Comparison of ENCODE assay signal across 20 cellular contexts in the genomic region with DNA sequence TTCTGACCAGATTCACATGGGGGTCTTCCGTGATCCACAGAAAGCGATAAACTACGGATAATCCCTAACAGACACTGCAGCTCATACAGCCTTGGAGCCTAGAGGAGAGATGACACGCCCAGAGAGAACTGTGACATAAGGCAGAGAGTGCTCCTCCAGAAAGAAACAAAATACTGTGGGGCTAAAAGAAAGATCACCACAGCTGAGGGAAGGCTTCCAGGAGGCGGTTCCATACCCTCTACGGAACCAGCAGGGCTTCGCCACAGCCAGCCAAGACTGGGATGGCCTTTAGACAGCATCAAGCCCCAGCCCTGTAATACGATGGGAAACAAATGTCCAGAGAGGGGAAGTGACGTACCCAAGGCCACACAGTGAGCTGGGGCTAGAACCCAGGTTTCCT. TPM values are rescaled to one million over a fixed set of nuclear protein-coding genes. Genes with fewer than 3 reads are reported as not detected.
DNase-seq lines count a peak whose midpoint lies in the region; ATAC-seq, FAIRE-seq and TF ChIP-seq lines count a peak whose summit lies in the region.
"Had no signal": no experiment of that assay in that cellular context is flagged by ENCODE, and none has a peak within 500 bp of the region (broad histone marks: within the 10 kb centered on the region; RNA-seq: fewer than 3 reads in every experiment).

No MANE protein-coding gene starts in this region.

- H3K27ac ChIP-seq in A549 (peak overlapping the region; percentile 36 to 70; a peak in 4 of 6 replicates), RWPE2 (ENCODE audit: poor library complexity, severe bottlenecking) (peak overlapping the region; percentile 52), hepatocyte (peak overlapping the region; percentile 73), gastrocnemius medialis (peak overlapping the region; percentile 88 to 98 (median 95))

- H3K4me3 ChIP-seq in A549 (no peak overlapping the region), RWPE2 (ENCODE audit: severe bottlenecking) (no peak overlapping the region), hepatocyte (no peak overlapping the region), gastrocnemius medialis (no peak overlapping the region), MG63 (no peak overlapping the region)
- H3K4me3 ChIP-seq: ovary, smooth muscle cell had no signal

- H3K9me2 ChIP-seq in hepatocyte (replicated peaks; ENCODE audit: insufficient read depth): no peaks in the 10 kb centered on the region

- TF ChIP-seq EP300 in A549 (IDR thresholded peaks at IDR 0.05): no peak

- TF ChIP-seq POLR2A in A549 (IDR thresholded peaks at IDR 0.05; ENCODE audit: low read length): no peak
- TF ChIP-seq POLR2A in gastrocnemius medialis (IDR thresholded peaks at IDR 0.05): peak in 1 of 2 donors; percentile 33

- TF ChIP-seq RAD21 in A549 (conservative IDR thresholded peaks at IDR 0.05 in 1 of 2, IDR thresholded peaks at IDR 0.05 in 1 of 2): no peak

- peaks cover 100% of the 10 kb centered on the region for H3K36me3 ChIP-seq in RWPE2 (ENCODE audit: low read depth)
- no peaks in the 10 kb centered on the region for H3K36me3 ChIP-seq in hepatocyte (replicated peaks; ENCODE audit: insufficient read depth, low read depth)
- peaks cover 0 to 47% of the 10 kb centered on the region in 2 donors for H3K36me3 ChIP-seq in gastrocnemius medialis
- peaks cover 77% of the 10 kb centered on the region for H3K36me3 ChIP-seq in MG63
- H3K36me3 ChIP-seq: ovary had no signal

- intact Hi-C loops in gastrocnemius medialis (cut with DNase I; ENCODE audit: low total_unique reads): loop anchor here (2.0 to 10.0 kb wide), 4 partner anchors 17 to 793 kb away; a partner anchor contains a TSS

- H3K9me3 ChIP-seq in A549 (no peaks in the 10 kb centered on the region), RWPE2 (ENCODE audit: severe bottlenecking) (no peaks in the 10 kb centered on the region), hepatocyte (ENCODE audit: low read depth) (no peaks in the 10 kb centered on the region), gastrocnemius medialis (no peaks in the 10 kb centered on the region), MG63 (no peaks in the 10 kb centered on the region)
- H3K9me3 ChIP-seq: ovary had no signal

- H3K79me2 ChIP-seq in hepatocyte: no peaks in the 10 kb centered on the region

- H3K27me3 ChIP-seq in RWPE2 (ENCODE audit: insufficient read depth, poor library complexity, severe bottlenecking) (no peaks in the 10 kb centered on the region), hepatocyte (no peaks in the 10 kb centered on the region), gastrocnemius medialis (no peaks in the 10 kb centered on the region), MG63 (no peaks in the 10 kb centered on the region)
- H3K27me3 ChIP-seq: ovary had no signal

- DNase-seq in A549 (ENCODE audit: low read depth in 1 of 2, low spot score in 1 of 2) (no peak), RWPE2 (ENCODE audit: low spot score) (no peak), hepatocyte (ENCODE audit: low spot score) (no peak), gastrocnemius medialis (peak; percentile 65 to 87), DMS79 treated with DMSO at 0.1 percent for 48 hours (lab: John Stamatoyannopoulos, UW) (no peak), MG63 (no peak)
- DNase-seq: activated CD4-positive, alpha-beta T cell treated with anti-CD3 and anti-CD28 coated beads for 48 hours; activated gamma-delta T cell; anterior cingulate cortex; CD4-positive, CD25-positive, alpha-beta regulatory T cell; DMS153; naive B cell; NCI-H1436 treated with DMSO at 0.1 percent for 48 hours; ovary; RPMI8226 had no signal

- H3K4me1 ChIP-seq in A549: peaks cover 39% of the 10 kb centered on the region
- peaks cover 32% of the 10 kb centered on the region for H3K4me1 ChIP-seq in RWPE2 (ENCODE audit: insufficient read depth, poor library complexity, severe bottlenecking)
- H3K4me1 ChIP-seq in hepatocyte (ENCODE audit: insufficient read depth): peaks cover 4% of the 10 kb centered on the region
- peaks cover 48 to 58% of the 10 kb centered on the region in 2 donors for H3K4me1 ChIP-seq in gastrocnemius medialis

- H4K20me1 ChIP-seq in hepatocyte (ENCODE audit: insufficient read depth, poor library complexity, severe bottlenecking): no peaks in the 10 kb centered on the region

- POLR2A ChIA-PET in A549 (lab: Yijun Ruan, JAX): no interaction called here

- no peak for FAIRE-seq in A549 (lab: Jason Lieb, UNC)
- FAIRE-seq: GM12892, TTC549 had no signal

- H3K4me2 ChIP-seq in A549 (peak overlapping the region; percentile 4; the same call in 2 of the 3 replicates), hepatocyte (no peak overlapping the region)
- H3K4me2 ChIP-seq: smooth muscle cell had no signal

- ATAC-seq in A549: 0 out of 6 replicates have a peak, but pooled peaks of 1 of the 2 experiments have one; percentile 3
- ATAC-seq in RWPE2 (ENCODE audit: low read depth): no peak
- ATAC-seq in gastrocnemius medialis: peak; percentile 68 to 70
- no peak for ATAC-seq in GM19328 (IDR thresholded peaks at IDR 0.05; ENCODE audit: unreplicated experiment)
- ATAC-seq in GM19324 (IDR thresholded peaks at IDR 0.05; ENCODE audit: low FRiP score, unreplicated experiment): no peak

- CTCF ChIA-PET in A549 (lab: Yijun Ruan, JAX): interaction anchor here (6.2 to 15.1 kb wide), 2 partner anchors 11 to 76 kb away, joined by 66 to 151 read pairs; no protein-coding TSS in a partner anchor

- TF ChIP-seq CTCF in A549 (IDR thresholded peaks at IDR 0.05) (no peak), RWPE2 (IDR thresholded peaks at IDR 0.05; ENCODE audit: poor library complexity, severe bottlenecking) (no peak), hepatocyte (IDR thresholded peaks at IDR 0.05; ENCODE audit: poor library complexity) (no peak), gastrocnemius medialis (IDR thresholded peaks at IDR 0.05 in 4 of 5, conservative IDR thresholded peaks at IDR 0.05 in 1 of 5) (no peak)

- H2AFZ ChIP-seq in hepatocyte: no peak overlapping the region

- in situ Hi-C loops in gastrocnemius medialis (cut with MboI; ENCODE audit: low sequenced_read_pairs in 4 of 4): loop anchor here in 1 of 4 donors (5.0 kb wide), 1 partner anchor 37 kb away; no protein-coding TSS in a partner anchor

- WGBS in A549 (ENCODE audit: missing lambda C conversion rate): 95% methylated on average over 9 of the region's 9 CpGs
- WGBS in hepatocyte (ENCODE audit: low lambda C conversion rate, missing lambda C conversion rate): 92% methylated on average over 9 of the region's 9 CpGs

TF ChIP-seq in A549, 52 proteins besides CTCF, POLR2A, EP300 and RAD21:
- no peak for TF ChIP-seq FOXS1 (CRISPR knock-in tag; IDR thresholded peaks at IDR 0.05)
- no peak for TF ChIP-seq CEBPB (IDR thresholded peaks at IDR 0.05)

RNA-seq across cellular contexts. Expression of a gene that starts 19.3 kb away (rescaled TPM):
- polyA plus RNA-seq in A549 (2011; rRNA removed): 26.4 and 34.8 TPM in 2 replicates
- 22.2 and 24.6 TPM in 2 replicates for polyA plus RNA-seq in A549 (2012; cell fraction: cytosol; rRNA removed)
- 9.0 and 10.4 TPM in 2 replicates for polyA plus RNA-seq in A549 (2012; cell fraction: nucleus; rRNA removed)
- 13.6 to 16.8 TPM (median 16.2 TPM) in 3 replicates for polyA plus RNA-seq in A549 (2017; fragmentation: RNase III; extraction: RNeasy Plus Mini Kit Qiagen cat#74134 plus additional on column Dnase treatment)
- polyA minus RNA-seq in A549 (2011; rRNA and poly(A)+ RNA removed): 29.1 and 40.9 TPM in 2 replicates
- total RNA-seq in hepatocyte: 40.9 and 58.6 TPM in 2 replicates
- 66.2 and 69.9 TPM in 2 replicates for polyA plus RNA-seq in hepatocyte
- 1,000 to 10,000 TPM in 1 of 4 donors, 100 to 1,000 TPM in 3; 504 to 1,227 (median 655) TPM for total RNA-seq in gastrocnemius medialis
- total RNA-seq in MG63 (2014; rRNA removed; shearing (Covaris generic); ENCODE audit: low replicate concordance): 2.3 and 5.6 TPM in 2 replicates

RNA-seq across cellular contexts. Expression of a gene that starts 41.2 kb away (rescaled TPM):
- polyA plus RNA-seq in A549 (2011; rRNA removed) (43.4 and 48.4 TPM in 2 replicates), A549 (2017; fragmentation: RNase III; extraction: RNeasy Plus Mini Kit Qiagen cat#74134 plus additional on column Dnase treatment) (53.4 to 68.2 TPM (median 55.8 TPM) in 3 replicates), hepatocyte (48.0 and 57.0 TPM in 2 replicates)
- polyA plus RNA-seq in A549 (2012; cell fraction: cytosol; rRNA removed): 52.4 and 56.8 TPM in 2 replicates
- 55.4 and 64.7 TPM in 2 replicates for polyA plus RNA-seq in A549 (2012; cell fraction: nucleus; rRNA removed)
- polyA minus RNA-seq in A549 (2011; rRNA and poly(A)+ RNA removed): 77.5 and 77.6 TPM in 2 replicates
- total RNA-seq in hepatocyte (54.3 and 64.6 TPM in 2 replicates), gastrocnemius medialis (100 to 1,000 TPM; 112 to 228 (median 188) TPM)
- 74.2 and 76.6 TPM in 2 replicates for total RNA-seq in MG63 (2014; rRNA removed; shearing (Covaris generic); ENCODE audit: low replicate concordance)

Comparison
In these comparisons a context has a peak if more than half of its experiments do, and no peak if none do; other contexts are left out.
1. ATAC-seq: peak in gastrocnemius medialis (2 of 2); none in RWPE2 (single experiment), GM19328 (single experiment) and GM19324 (single experiment).
2. DNase-seq: peak in gastrocnemius medialis (2 of 2); none in A549 (0 of 2), RWPE2 (single experiment), hepatocyte (single experiment), DMS79 treated with DMSO at 0.1 percent for 48 hours (single experiment) and MG63 (single experiment).
3. Peak in every context shown above with its lines, with median percentiles within 50 percentile points of each other: H3K27ac ChIP-seq.